In the genomic region with DNA sequence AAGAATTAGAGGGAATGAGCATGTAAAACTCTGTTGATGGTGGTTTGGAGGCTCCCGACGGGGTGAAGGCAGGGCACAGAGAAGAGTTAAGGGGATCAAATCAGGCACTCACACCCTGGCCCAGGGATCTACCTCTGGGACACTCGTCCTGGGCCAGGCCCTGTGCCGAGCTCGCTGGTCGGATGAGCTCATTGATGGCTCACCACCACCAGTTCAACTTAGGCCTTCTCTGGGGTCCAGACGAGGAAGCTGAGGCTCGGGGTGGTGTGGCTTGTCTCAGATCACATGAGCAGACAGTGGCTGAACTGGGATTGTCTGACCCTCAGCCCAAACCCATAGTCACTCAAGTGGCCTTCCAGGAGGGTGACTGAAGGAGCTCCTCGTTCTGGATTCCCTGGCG, we compare ENCODE assay signal across 12 cellular contexts. TPM values are rescaled to one million over a fixed set of nuclear protein-coding genes. Genes with fewer than 3 reads are reported as not detected.
DNase-seq lines count a peak whose midpoint lies in the region; ATAC-seq and TF ChIP-seq lines count a peak whose summit lies in the region.
"Had no signal": no experiment of that assay in that cellular context is flagged by ENCODE, and none has a peak within 500 bp of the region (broad histone marks: within the 10 kb centered on the region; RNA-seq: fewer than 3 reads in every experiment).

No MANE protein-coding gene starts in this region.

- H3K27me3 ChIP-seq in Karpas-422 (ENCODE audit: low read length) (no peaks in the 10 kb centered on the region), colonic mucosa (no peaks in the 10 kb centered on the region), BE2C (no peaks in the 10 kb centered on the region)
- no peaks in the 10 kb centered on the region for H3K27me3 ChIP-seq in naive thymus-derived CD4-positive, alpha-beta T cell (ENCODE audit: control insufficient read depth in 2 of 2, insufficient read depth in 2 of 2, low read length in 2 of 2)
- H3K27me3 ChIP-seq: adrenal gland, pancreas, upper lobe of left lung had no signal

- no peaks in the 10 kb centered on the region for H3K27me3 Mint-ChIP-seq in naive thymus-derived CD4-positive, alpha-beta T cell

- ATAC-seq in naive thymus-derived CD4-positive, alpha-beta T cell: no peak
- ATAC-seq: pancreas had no signal

- POLR2A ChIA-PET in naive thymus-derived CD4-positive, alpha-beta T cell (lab: Charles Lee): interaction anchor here (1.0 to 2.3 kb wide), 4 partner anchors 14 to 33 kb away, joined by 3 to 11 read pairs (median 5); a partner anchor contains a TSS

- peak overlapping the region; percentile 81 for H3K4me2 ChIP-seq in Karpas-422 (ENCODE audit: low read depth, low read length, poor library complexity, severe bottlenecking)

- TF ChIP-seq CTCF in C4-2B (conservative IDR thresholded peaks at IDR 0.05) (no peak), colonic mucosa (IDR thresholded peaks at IDR 0.05) (no peak), BE2C (IDR thresholded peaks at IDR 0.05; ENCODE audit: low read depth, low read length) (no peak)

- H3K4me3 Mint-ChIP-seq in naive thymus-derived CD4-positive, alpha-beta T cell: peak overlapping the region; percentile 73 to 94 (median 84)

- H3K27ac ChIP-seq in C4-2B: peak overlapping the region; percentile 95
- peak overlapping the region; percentile 44; the same call in 1 of the 2 replicates for H3K27ac ChIP-seq in Karpas-422 (ENCODE audit: low read length)
- H3K27ac ChIP-seq in colonic mucosa: no peak overlapping the region
- peak overlapping the region; percentile 84 for H3K27ac ChIP-seq in naive thymus-derived CD4-positive, alpha-beta T cell (ENCODE audit: low read depth, low read length)
- H3K27ac ChIP-seq: pancreas had no signal

- peaks cover 81% of the 10 kb centered on the region for H3K79me2 ChIP-seq in Karpas-422 (ENCODE audit: low read length)

- H3K9me3 Mint-ChIP-seq in naive thymus-derived CD4-positive, alpha-beta T cell: peaks cover 0 to 3% (median 0%) of the 10 kb centered on the region in 11 donors

- H3K36me3 Mint-ChIP-seq in naive thymus-derived CD4-positive, alpha-beta T cell: peaks cover 0 to 4% (median 0%) of the 10 kb centered on the region in 5 donors

- H3K27ac Mint-ChIP-seq in naive thymus-derived CD4-positive, alpha-beta T cell: peak overlapping the region in 7 of 9 donors; percentile 38 to 94 (median 43)

- H3K36me3 ChIP-seq in Karpas-422 (ENCODE audit: insufficient read depth, low read length) (no peaks in the 10 kb centered on the region), colonic mucosa (no peaks in the 10 kb centered on the region), BE2C (peaks cover 22% of the 10 kb centered on the region)
- peaks cover 0 to 13% (median 0%) of the 10 kb centered on the region in 3 experiments for H3K36me3 ChIP-seq in naive thymus-derived CD4-positive, alpha-beta T cell (ENCODE audit: control insufficient read depth in 2 of 3, insufficient read depth in 3 of 3, low read length in 3 of 3)
- H3K36me3 ChIP-seq: pancreas had no signal

- CTCF ChIA-PET in naive thymus-derived CD4-positive, alpha-beta T cell (lab: Charles Lee): interaction anchor here (0.9 to 1.4 kb wide), 3 partner anchors 15 to 154 kb away, joined by 3 to 5 read pairs (median 4); no protein-coding TSS in a partner anchor

- H3K4me1 Mint-ChIP-seq in naive thymus-derived CD4-positive, alpha-beta T cell: peaks cover 17 to 69% (median 49%) of the 10 kb centered on the region in 7 donors

- no peak for DNase-seq in Karpas-422
- no peak for DNase-seq in colonic mucosa
- no peak for DNase-seq in naive thymus-derived CD4-positive, alpha-beta T cell
- DNase-seq in cerebellar cortex (ENCODE audit: low spot score): no peak
- DNase-seq in NCI-H187 (lab: John Stamatoyannopoulos, UW): no peak
- no peak for DNase-seq in BE2C
- no peak for DNase-seq in NCI-H2171 treated with DMSO at 0.1 percent for 48 hours (lab: John Stamatoyannopoulos, UW)
- DNase-seq: NCI-H82, pancreas, upper lobe of left lung had no signal

- H2AFZ ChIP-seq in Karpas-422 (ENCODE audit: low read length): no peak overlapping the region

- peaks cover 45% of the 10 kb centered on the region for H4K20me1 ChIP-seq in Karpas-422 (ENCODE audit: insufficient read depth, low read depth, low read length)

- H3K9me3 ChIP-seq in Karpas-422 (ENCODE audit: low read length) (no peaks in the 10 kb centered on the region), colonic mucosa (no peaks in the 10 kb centered on the region), BE2C (no peaks in the 10 kb centered on the region)
- H3K9me3 ChIP-seq in naive thymus-derived CD4-positive, alpha-beta T cell (ENCODE audit: control insufficient read depth in 2 of 3, low read length in 3 of 3): no peaks in the 10 kb centered on the region
- H3K9me3 ChIP-seq: adrenal gland, pancreas, upper lobe of left lung had no signal

- peak overlapping the region; percentile 98 for H3K4me3 ChIP-seq in Karpas-422 (ENCODE audit: low read length)
- no peak overlapping the region for H3K4me3 ChIP-seq in colonic mucosa
- no peak overlapping the region for H3K4me3 ChIP-seq in naive thymus-derived CD4-positive, alpha-beta T cell (ENCODE audit: low read length)
- H3K4me3 ChIP-seq in BE2C (ENCODE audit: low read depth, low read length): no peak overlapping the region; the same call in 1 of the 2 replicates

- H3K9ac ChIP-seq in Karpas-422 (ENCODE audit: low read length) (peak overlapping the region; percentile 100), colonic mucosa (ENCODE audit: low read depth in 2 of 2, low read length in 2 of 2) (peak overlapping the region; percentile 33 to 73)

- intact Hi-C loops in colonic mucosa (cut with DNase I): no loop called here
- intact Hi-C loops in naive thymus-derived CD4-positive, alpha-beta T cell (cut with micrococcal nuclease): loop anchor here (2.0 to 5.0 kb wide), 5 partner anchors 13 to 963 kb away; a partner anchor contains a TSS

- H3K9me2 ChIP-seq in Karpas-422 (replicated peaks; ENCODE audit: insufficient read depth, low read length): no peaks in the 10 kb centered on the region

- peaks cover 44% of the 10 kb centered on the region for H3K4me1 ChIP-seq in Karpas-422 (ENCODE audit: low read length)
- H3K4me1 ChIP-seq in colonic mucosa: peaks cover 16% of the 10 kb centered on the region
- H3K4me1 ChIP-seq in naive thymus-derived CD4-positive, alpha-beta T cell (ENCODE audit: control insufficient read depth in 2 of 2, insufficient read depth in 2 of 2, low read length in 2 of 2): peaks cover 25 to 30% of the 10 kb centered on the region in 2 donors
- peaks cover 5% of the 10 kb centered on the region for H3K4me1 ChIP-seq in BE2C

RNA-seq across cellular contexts. Expression of a gene that starts 1.6 kb away (rescaled TPM):
- total RNA-seq in Karpas-422 (2014; rRNA removed; shearing (Covaris generic); ENCODE audit: low replicate concordance): 28.0 and 76.4 TPM in 2 replicates
- 100 to 1,000 TPM in 1 of 2 donors, 10 to 100 TPM in 1; 56.7 to 119 TPM for total RNA-seq in colonic mucosa
- 10 to 100 TPM; 18.0 to 72.7 (median 22.4) TPM for total RNA-seq in naive thymus-derived CD4-positive, alpha-beta T cell
- 1 to 10 TPM; 1.7 to 2.0 TPM for polyA plus RNA-seq in naive thymus-derived CD4-positive, alpha-beta T cell
- polyA plus RNA-seq in BE2C (2012; ENCODE audit: insufficient read depth, insufficient read length, low read depth): 97.8 TPM

RNA-seq across cellular contexts. Expression of a gene that starts 3.1 kb away (rescaled TPM):
- 35.9 and 69.7 TPM in 2 replicates for total RNA-seq in Karpas-422 (2014; rRNA removed; shearing (Covaris generic); ENCODE audit: low replicate concordance)
- 10 to 100 TPM; 17.5 to 40.1 TPM for total RNA-seq in colonic mucosa
- 10 to 100 TPM; 64.2 to 96.4 (median 87.8) TPM for total RNA-seq in naive thymus-derived CD4-positive, alpha-beta T cell
- 10 to 100 TPM; 22.6 to 36.3 TPM for polyA plus RNA-seq in naive thymus-derived CD4-positive, alpha-beta T cell
- 98.5 TPM for polyA plus RNA-seq in BE2C (2012; ENCODE audit: insufficient read depth, insufficient read length, low read depth)

RNA-seq across cellular contexts. Expression of a gene that starts 17.0 kb away (rescaled TPM):
- total RNA-seq in Karpas-422 (2014; rRNA removed; shearing (Covaris generic); ENCODE audit: low replicate concordance): 99.1 and 285 TPM in 2 replicates
- total RNA-seq in colonic mucosa: 1 to 10 TPM; 3.6 to 4.5 TPM
- 10 to 100 TPM in 1 of 5 experiments, 1 to 10 TPM in 4; 4.6 to 22.6 (median 7.8) TPM for total RNA-seq in naive thymus-derived CD4-positive, alpha-beta T cell
- polyA plus RNA-seq in naive thymus-derived CD4-positive, alpha-beta T cell: 1 to 10 TPM; 2.4 to 2.9 TPM
- polyA plus RNA-seq in BE2C (2012; ENCODE audit: insufficient read depth, insufficient read length, low read depth): 75.7 TPM

RNA-seq across cellular contexts. Expression of a gene that starts 30.5 kb away (rescaled TPM):
- total RNA-seq in Karpas-422 (2014; rRNA removed; shearing (Covaris generic); ENCODE audit: low replicate concordance): 47.0 and 103 TPM in 2 replicates
- total RNA-seq in colonic mucosa: 10 to 100 TPM; 51.0 to 78.2 TPM
- total RNA-seq in naive thymus-derived CD4-positive, alpha-beta T cell: 10 to 100 TPM; 42.6 to 76.2 (median 68.5) TPM
- 10 to 100 TPM; 45.9 to 63.7 TPM for polyA plus RNA-seq in naive thymus-derived CD4-positive, alpha-beta T cell
- polyA plus RNA-seq in BE2C (2012; ENCODE audit: insufficient read depth, insufficient read length, low read depth): 274 TPM

RNA-seq across cellular contexts. Expression of a gene that starts 30.6 kb away (rescaled TPM):
- 7.3 and 15.9 TPM in 2 replicates for total RNA-seq in Karpas-422 (2014; rRNA removed; shearing (Covaris generic); ENCODE audit: low replicate concordance)
- total RNA-seq in colonic mucosa: 100 to 1,000 TPM in 1 of 2 donors, 10 to 100 TPM in 1; 83.4 to 116 TPM
- 100 to 1,000 TPM; 135 to 558 (median 246) TPM for total RNA-seq in naive thymus-derived CD4-positive, alpha-beta T cell
- polyA plus RNA-seq in naive thymus-derived CD4-positive, alpha-beta T cell: 100 to 1,000 TPM; 121 to 139 TPM
- polyA plus RNA-seq in BE2C (2012; ENCODE audit: insufficient read depth, insufficient read length, low read depth): 291 TPM
